ENCODE assay signal across 10 cellular contexts in the genomic region with DNA sequence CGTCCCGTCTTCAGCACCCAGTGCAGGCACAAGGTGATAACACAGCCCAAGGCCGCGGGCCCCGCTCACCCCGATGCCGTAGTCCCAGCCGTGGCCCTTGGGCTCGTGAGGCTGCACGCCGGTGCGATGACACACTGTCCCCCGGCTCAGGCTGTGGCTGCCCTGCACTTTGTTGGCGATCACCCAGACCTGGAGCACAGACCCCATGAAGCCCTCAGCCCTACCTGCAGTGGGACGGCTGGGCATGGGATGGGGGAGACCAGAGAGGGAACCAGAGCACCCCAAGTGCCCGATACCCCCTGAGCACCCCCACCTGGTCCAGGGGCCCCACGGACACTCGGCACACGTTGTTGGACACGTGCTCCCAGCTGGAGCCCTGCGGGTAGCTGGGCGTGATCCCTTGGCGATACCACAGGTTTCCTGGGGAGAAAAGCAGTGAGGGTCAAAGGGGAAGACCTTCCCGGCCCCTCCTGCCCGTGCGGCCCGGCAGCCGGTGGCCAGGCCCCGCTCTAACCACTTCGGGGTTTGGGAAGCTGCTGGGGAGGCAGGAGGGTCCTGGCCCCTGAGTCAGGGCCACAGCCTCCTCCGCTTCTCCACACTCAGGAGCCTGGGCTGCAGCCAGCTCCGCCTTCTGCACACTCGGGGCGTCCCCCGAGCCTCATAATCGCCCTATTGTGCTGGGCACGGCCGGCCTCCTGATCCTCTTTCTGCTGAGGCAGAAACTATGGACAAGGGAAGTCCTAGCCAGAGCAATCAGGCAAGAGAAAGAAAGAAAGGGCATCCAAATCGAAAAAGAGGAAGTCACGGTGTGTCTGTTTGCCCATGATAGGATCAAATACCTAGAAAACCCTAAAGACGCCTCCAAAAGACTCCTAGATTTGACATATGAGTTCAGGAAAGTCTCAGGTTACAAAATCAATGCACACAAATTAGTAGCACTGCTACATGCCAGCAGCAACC. TPM values are rescaled to one million over a fixed set of nuclear protein-coding genes. Genes with fewer than 3 reads are reported as not detected.
DNase-seq lines count a peak whose midpoint lies in the region; ATAC-seq and TF ChIP-seq lines count a peak whose summit lies in the region.
"Had no signal": no experiment of that assay in that cellular context is flagged by ENCODE, and none has a peak within 500 bp of the region (broad histone marks: within the 10 kb centered on the region; RNA-seq: fewer than 3 reads in every experiment).

No MANE protein-coding gene starts in this region.

- H3K4me1 ChIP-seq in breast epithelium, result no peaks in the 10 kb centered on the region

- peak overlapping the region; percentile 9 for H3K4me3 Mint-ChIP-seq in glutamatergic neuron (ENCODE audit: unreplicated experiment)
- H3K4me3 Mint-ChIP-seq in stimulated activated effector memory CD8-positive, alpha-beta T cell treated with anti-CD3 and anti-CD28 coated beads, Interleukin-12 subunit alpha, Interleukin-12 subunit beta, amount 100 ng/mL, for 72 hours, result no peak overlapping the region

- no peak for TF ChIP-seq POLR2A in breast epithelium (IDR thresholded peaks at IDR 0.05)

- intact Hi-C loops in breast epithelium (cut with DNase I; ENCODE audit: low total_unique reads), result no loop called here

- peak; percentile 35 for DNase-seq in NCI-H1436 (lab: John Stamatoyannopoulos, UW)
- DNase-seq in NCI-H1436 treated with DMSO at 0.1 percent for 48 hours (lab: John Stamatoyannopoulos, UW), result no peak
- peak; percentile 14 for DNase-seq in SIG-M5 (lab: John Stamatoyannopoulos, UW)
- DNase-seq in glutamatergic neuron, result peak; percentile 27
- DNase-seq in stimulated activated effector memory CD8-positive, alpha-beta T cell treated with anti-CD3 and anti-CD28 coated beads, Interleukin-12 subunit alpha, Interleukin-12 subunit beta, amount 100 ng/mL, for 72 hours (ENCODE audit: low spot score in 2 of 2), result no peak
- no peak for DNase-seq in DMS79 (lab: John Stamatoyannopoulos, UW)
- DNase-seq in breast epithelium (ENCODE audit: low spot score in 2 of 2), result no peak
- no peak for DNase-seq in COR-L47 (lab: John Stamatoyannopoulos, UW)
- DNase-seq: stimulated activated CD4-positive, alpha-beta T cell treated with anti-CD3 and anti-CD28 coated beads, Interleukin-4, amount 100 ng/mL, for 24 hours had no signal

- ATAC-seq in stimulated activated effector memory CD8-positive, alpha-beta T cell treated with anti-CD3 and anti-CD28 coated beads, Interleukin-12 subunit alpha, Interleukin-12 subunit beta, amount 100 ng/mL, for 72 hours, result peak; percentile 4
- ATAC-seq: A549 had no signal

- peaks cover 12% of the 10 kb centered on the region for H3K9me3 Mint-ChIP-seq in glutamatergic neuron (ENCODE audit: unreplicated experiment)
- no peaks in the 10 kb centered on the region for H3K9me3 Mint-ChIP-seq in stimulated activated effector memory CD8-positive, alpha-beta T cell treated with anti-CD3 and anti-CD28 coated beads, Interleukin-12 subunit alpha, Interleukin-12 subunit beta, amount 100 ng/mL, for 72 hours

- H3K27me3 Mint-ChIP-seq in glutamatergic neuron (ENCODE audit: unreplicated experiment), result peaks cover 8% of the 10 kb centered on the region

- peak overlapping the region; percentile 65 for H3K27ac Mint-ChIP-seq in glutamatergic neuron (ENCODE audit: unreplicated experiment)
- H3K27ac Mint-ChIP-seq in stimulated activated effector memory CD8-positive, alpha-beta T cell treated with anti-CD3 and anti-CD28 coated beads, Interleukin-12 subunit alpha, Interleukin-12 subunit beta, amount 100 ng/mL, for 72 hours, result peak overlapping the region; percentile 52

- no peak for TF ChIP-seq CTCF in glutamatergic neuron (IDR thresholded peaks at IDR 0.05; ENCODE audit: partially characterized antibody, unreplicated experiment)
- no peak for TF ChIP-seq CTCF in breast epithelium (IDR thresholded peaks at IDR 0.05)

- no peaks in the 10 kb centered on the region for H3K36me3 ChIP-seq in breast epithelium

- peaks cover 5% of the 10 kb centered on the region for H3K4me1 Mint-ChIP-seq in glutamatergic neuron (ENCODE audit: low read depth, unreplicated experiment)
- H3K4me1 Mint-ChIP-seq in stimulated activated effector memory CD8-positive, alpha-beta T cell treated with anti-CD3 and anti-CD28 coated beads, Interleukin-12 subunit alpha, Interleukin-12 subunit beta, amount 100 ng/mL, for 72 hours, result peaks cover 11% of the 10 kb centered on the region

- H3K27ac ChIP-seq in breast epithelium, result no peak overlapping the region
- H3K27ac ChIP-seq: A549 had no signal

- H3K36me3 Mint-ChIP-seq in glutamatergic neuron (ENCODE audit: unreplicated experiment), result no peaks in the 10 kb centered on the region
- peaks cover 42% of the 10 kb centered on the region for H3K36me3 Mint-ChIP-seq in stimulated activated effector memory CD8-positive, alpha-beta T cell treated with anti-CD3 and anti-CD28 coated beads, Interleukin-12 subunit alpha, Interleukin-12 subunit beta, amount 100 ng/mL, for 72 hours

- H3K4me3 ChIP-seq in breast epithelium, result no peak overlapping the region
- H3K4me3 ChIP-seq: A549 had no signal

- no peaks in the 10 kb centered on the region for H3K27me3 ChIP-seq in breast epithelium

- no peaks in the 10 kb centered on the region for H3K9me3 ChIP-seq in breast epithelium
- H3K9me3 ChIP-seq: A549 had no signal

RNA-seq across cellular contexts. Expression of a gene that starts 6.7 kb away (rescaled TPM):
- total RNA-seq in glutamatergic neuron (ENCODE audit: unreplicated experiment) (not detected), breast epithelium (1 to 10 TPM in 1 of 3 donors, under 1 TPM in 1, not detected in 1; 0.59 to 2.3 TPM)

RNA-seq across cellular contexts. Expression of a gene that starts 34.1 kb away (rescaled TPM):
- total RNA-seq in glutamatergic neuron (ENCODE audit: unreplicated experiment) (174 TPM), breast epithelium (10 to 100 TPM; 14.7 to 29.7 (median 28.8) TPM)

Comparison
In these comparisons a context has a peak if more than half of its experiments do, and no peak if none do; other contexts are left out.
1. DNase-seq: peak in NCI-H1436 (single experiment), SIG-M5 (single experiment) and glutamatergic neuron (single experiment); none in NCI-H1436 treated with DMSO at 0.1 percent for 48 hours (single experiment), stimulated activated effector memory CD8-positive, alpha-beta T cell treated with anti-CD3 and anti-CD28 coated beads, Interleukin-12 subunit alpha, Interleukin-12 subunit beta, amount 100 ng/mL, for 72 hours (0 of 2), DMS79 (single experiment), breast epithelium (0 of 2) and COR-L47 (single experiment).